ENCODE assay signal across 25 cellular contexts in genomic region chr18:55407774-55408535, GRCh38.
DNase-seq lines count a peak whose midpoint lies in the region; ATAC-seq and TF ChIP-seq lines count a peak whose summit lies in the region.
"Had no signal": no experiment of that assay in that cellular context is flagged by ENCODE, and none has a peak within 500 bp of the region (broad histone marks: within the 10 kb centered on the region; RNA-seq: fewer than 3 reads in every experiment).

No MANE protein-coding gene starts in this region.

- peaks cover 31 to 84% of the 10 kb centered on the region in 2 experiments for H3K79me1 ChIP-seq in IMR-90 (ENCODE audit: low read depth in 1 of 2, low read length in 2 of 2)

- TF ChIP-seq POLR2A in IMR-90 (IDR thresholded peaks at IDR 0.05; ENCODE audit: low read depth, low read length) (no peak), gastrocnemius medialis (IDR thresholded peaks at IDR 0.05) (no peak)

- no peak overlapping the region for H2AK9ac ChIP-seq in IMR-90 (replicated peaks; ENCODE audit: low read depth, low read length, poor library complexity)

- peak overlapping the region; percentile 71; the same call in 1 of the 2 replicates for H3K23ac ChIP-seq in IMR-90 (ENCODE audit: low read depth, low read length)

- TF ChIP-seq CTCF in IMR-90 (conservative IDR thresholded peaks at IDR 0.05; ENCODE audit: low read depth, low read length) (no peak), gastrocnemius medialis (IDR thresholded peaks at IDR 0.05 in 4 of 5, conservative IDR thresholded peaks at IDR 0.05 in 1 of 5) (no peak)

- H3K36me3 ChIP-seq in IMR-90 (ENCODE audit: control insufficient read depth, insufficient read depth, low read length) (no peaks in the 10 kb centered on the region; the same call in 1 of the 2 replicates), gastrocnemius medialis (no peaks in the 10 kb centered on the region)
- H3K36me3 ChIP-seq: Peyer's patch, transverse colon had no signal

- peaks cover 7% of the 10 kb centered on the region for H3K4me1 ChIP-seq in IMR-90 (ENCODE audit: control insufficient read depth, insufficient read depth, low read length)
- H3K4me1 ChIP-seq in gastrocnemius medialis = peaks cover 33 to 67% of the 10 kb centered on the region in 2 donors
- H3K4me1 ChIP-seq: Peyer's patch had no signal

- H3K4me2 ChIP-seq in IMR-90 (ENCODE audit: low read depth, low read length) = no peak overlapping the region

- CTCF ChIA-PET in IMR-90 (lab: Yijun Ruan, JAX) = interaction anchor here (0.6 to 2.4 kb wide), 3 partner anchors 8 to 85 kb away, joined by 3 to 11 read pairs (median 5); no protein-coding TSS in a partner anchor

- no peak overlapping the region for H2AK5ac ChIP-seq in IMR-90 (ENCODE audit: low read depth, low read length)

- H2BK20ac ChIP-seq in IMR-90 (ENCODE audit: low read depth, low read length) = no peak overlapping the region

- no peak overlapping the region for H2AFZ ChIP-seq in IMR-90 (replicated peaks; ENCODE audit: low read length, poor library complexity)

- intact Hi-C loops in IMR-90 (cut with micrococcal nuclease) (no loop called here), gastrocnemius medialis (cut with DNase I; ENCODE audit: low total_unique reads) (no loop called here)

- DNase-seq in IMR-90 (no peak), NCI-H526 treated with DMSO at 0.1 percent for 48 hours (lab: John Stamatoyannopoulos, UW) (peak; percentile 92), cerebellar cortex (ENCODE audit: low spot score) (peak; percentile 28), gastrocnemius medialis (no peak), NCI-H187 treated with DMSO at 0.1 percent for 48 hours (lab: John Stamatoyannopoulos, UW) (no peak)
- DNase-seq: activated naive CD4-positive, alpha-beta T cell treated with Interleukin-2 at 50 U/mL for 16 hours; activated T-cell treated with anti-CD3 and anti-CD28 coated beads, Interleukin-2, amount 50 U/mL, for 4 hours; amniotic stem cell; CD8-positive, alpha-beta T cell; effector CD4-positive, alpha-beta T cell; erythroblast; Kasumi-1; left colon; midbrain; NCI-H1436; nephron progenitor cell; Peyer's patch; posterior cingulate gyrus; stimulated activated CD4-positive, alpha-beta T cell treated with anti-CD3 and anti-CD28 coated beads, Interleukin-2, amount 100 ng/mL, for 24 hours; stimulated activated naive CD4-positive, alpha-beta T cell; transverse colon had no signal

- dilution Hi-C loops in IMR-90 (cut with HindIII; ENCODE audit: low sequenced_read_pairs, unreplicated experiment) = no loop called here

- no peak overlapping the region for H4K5ac ChIP-seq in IMR-90 (ENCODE audit: low read depth, low read length)

- H4K8ac ChIP-seq in IMR-90 (ENCODE audit: low read depth in 2 of 2, low read length in 2 of 2) = no peak overlapping the region

- POLR2A ChIA-PET in IMR-90 (lab: Charles Lee; ENCODE audit: unreplicated experiment) = no interaction called here

- no peak for ATAC-seq in IMR-90 (ENCODE audit: low read depth)
- ATAC-seq in gastrocnemius medialis = no peak
- no peak for ATAC-seq in HG03175 (IDR thresholded peaks at IDR 0.05; ENCODE audit: unreplicated experiment)
- ATAC-seq in HG03135 (IDR thresholded peaks at IDR 0.05; ENCODE audit: unreplicated experiment) = no peak
- ATAC-seq: activated T-cell treated with anti-CD3 and anti-CD28 coated beads, Interleukin-2, amount 50 U/mL, for 4 hours; CD8-positive, alpha-beta T cell; HCT116; left colon had no signal

- H2BK5ac ChIP-seq in IMR-90 (ENCODE audit: low read depth, low read length, poor library complexity, severe bottlenecking) = peak overlapping the region; percentile 29

- H2BK120ac ChIP-seq in IMR-90 (ENCODE audit: low read depth, low read length) = no peak overlapping the region

- no TSS peak for BruUV-seq in IMR-90 (replicated peaks; lab: Mats Ljungman, UMichigan)

- no peak for TF ChIP-seq RAD21 in IMR-90 (IDR thresholded peaks at IDR 0.05; ENCODE audit: low read length)

- H3K56ac ChIP-seq in IMR-90 (ENCODE audit: extremely low read depth, insufficient read depth, low read length) = no peak overlapping the region

- H3K4me3 ChIP-seq in IMR-90 (ENCODE audit: insufficient read depth, low read depth, low read length) = no peak overlapping the region
- H3K4me3 ChIP-seq in gastrocnemius medialis = no peak overlapping the region
- H3K4me3 ChIP-seq: Peyer's patch, SK-N-MC, transverse colon had no signal

- no peak overlapping the region for H3K9ac ChIP-seq in IMR-90 (ENCODE audit: low read depth, low read length)

- in situ Hi-C loops in IMR-90 (cut with MboI; ENCODE audit: low sequenced_read_pairs) = loop anchor here (25.0 kb wide), 1 partner anchor 171 kb away; no protein-coding TSS in a partner anchor
- in situ Hi-C loops in gastrocnemius medialis (cut with MboI; ENCODE audit: low sequenced_read_pairs in 4 of 4) = loop anchor here in 3 of 4 donors (5.0 to 25.0 kb wide), 7 partner anchors 83 to 379 kb away; no protein-coding TSS in a partner anchor

- H3K27me3 ChIP-seq in IMR-90 (ENCODE audit: control insufficient read depth, insufficient read depth, low read length) (no peaks in the 10 kb centered on the region), gastrocnemius medialis (no peaks in the 10 kb centered on the region)
- H3K27me3 ChIP-seq: Peyer's patch, transverse colon had no signal

- no peak overlapping the region; the same call in 1 of the 2 replicates for H3K18ac ChIP-seq in IMR-90 (ENCODE audit: low read depth, low read length)

- no peak overlapping the region; the same call in 1 of the 2 replicates for H3K14ac ChIP-seq in IMR-90 (replicated peaks; ENCODE audit: low read depth, low read length)

- no peak overlapping the region for H3K4ac ChIP-seq in IMR-90 (ENCODE audit: low read depth, low read length)

- WGBS in IMR-90 (ENCODE audit: extremely low coverage in 2 of 2, insufficient read length in 1 of 2), 2 experiments = no CpG with 5 or more reads among the region's 5 CpGs

- no peak overlapping the region for H4K91ac ChIP-seq in IMR-90 (ENCODE audit: insufficient read depth, low read depth, low read length)

- no peak overlapping the region for H3K27ac ChIP-seq in IMR-90 (ENCODE audit: insufficient read depth, low read length)
- peak overlapping the region in 3 of 4 donors; percentile 80 to 85 (median 81) for H3K27ac ChIP-seq in gastrocnemius medialis
- H3K27ac ChIP-seq: Peyer's patch, SK-N-MC, transverse colon had no signal

- H2BK15ac ChIP-seq in IMR-90 (ENCODE audit: low read depth, low read length) = no peak overlapping the region

- H3K9me1 ChIP-seq in IMR-90 (ENCODE audit: insufficient read depth, low read length) = peaks cover 3% of the 10 kb centered on the region; the same call in 1 of the 2 replicates

- no peaks in the 10 kb centered on the region for H4K20me1 ChIP-seq in IMR-90 (ENCODE audit: insufficient read depth, low read length)

- H3K9me3 ChIP-seq in IMR-90 (ENCODE audit: control insufficient read depth, insufficient read depth, low read length) (no peaks in the 10 kb centered on the region), gastrocnemius medialis (no peaks in the 10 kb centered on the region)
- H3K9me3 ChIP-seq: Peyer's patch, transverse colon had no signal

TF ChIP-seq in IMR-90, 13 proteins besides CTCF, POLR2A, EP300 and RAD21:
- no peak for TF ChIP-seq FOS (IDR thresholded peaks at IDR 0.05; ENCODE audit: low read depth, low read length)
- no peak for TF ChIP-seq SMC3 (IDR thresholded peaks at IDR 0.05; ENCODE audit: low read depth, low read length)
- no peak for TF ChIP-seq RCOR1 (IDR thresholded peaks at IDR 0.05; ENCODE audit: insufficient replicate concordance, low read length)
- no peak for TF ChIP-seq MXI1 (IDR thresholded peaks at IDR 0.05; ENCODE audit: borderline replicate concordance, low read depth, low read length)
- TF ChIP-seq NFE2L2 (IDR thresholded peaks at IDR 0.05; ENCODE audit: low read depth, low read length) = no peak
- TF ChIP-seq BHLHE40 (IDR thresholded peaks at IDR 0.05; ENCODE audit: low read depth, low read length) = no peak
- no peak for TF ChIP-seq ELK1 (IDR thresholded peaks at IDR 0.05; ENCODE audit: borderline replicate concordance, low read depth, low read length)
- no peak for TF ChIP-seq MAZ (IDR thresholded peaks at IDR 0.05; ENCODE audit: borderline replicate concordance, low read depth, low read length)
- TF ChIP-seq USF2 (IDR thresholded peaks at IDR 0.05; ENCODE audit: low read depth, low read length) = no peak
- TF ChIP-seq MAFK (IDR thresholded peaks at IDR 0.05; ENCODE audit: low read depth, low read length) = no peak
- no peak for TF ChIP-seq RFX5 (IDR thresholded peaks at IDR 0.05; ENCODE audit: low read depth, low read length)
- no peak for TF ChIP-seq CHD1 (IDR thresholded peaks at IDR 0.05; ENCODE audit: low read depth, low read length)

Comparison
In these comparisons a context has a peak if more than half of its experiments do, and no peak if none do; other contexts are left out.
1. DNase-seq: peak in NCI-H526 treated with DMSO at 0.1 percent for 48 hours (single experiment) and cerebellar cortex (single experiment); none in IMR-90 (single experiment), gastrocnemius medialis (0 of 2) and NCI-H187 treated with DMSO at 0.1 percent for 48 hours (single experiment).